ENCODE assay signal across 1 cellular context in genomic region chr12:22518067-22518719, GRCh38.
A peak's percentile ranks its signal among the peaks of the same experiment; 100 is the strongest.
TF ChIP-seq lines count a peak whose summit lies in the region.

No MANE protein-coding gene starts in this region.

TF ChIP-seq in HEK293, 187 proteins besides CTCF, POLR2A, EP300 and RAD21 (continued from another document and continues in another):
- TF ChIP-seq, protein P1, sequence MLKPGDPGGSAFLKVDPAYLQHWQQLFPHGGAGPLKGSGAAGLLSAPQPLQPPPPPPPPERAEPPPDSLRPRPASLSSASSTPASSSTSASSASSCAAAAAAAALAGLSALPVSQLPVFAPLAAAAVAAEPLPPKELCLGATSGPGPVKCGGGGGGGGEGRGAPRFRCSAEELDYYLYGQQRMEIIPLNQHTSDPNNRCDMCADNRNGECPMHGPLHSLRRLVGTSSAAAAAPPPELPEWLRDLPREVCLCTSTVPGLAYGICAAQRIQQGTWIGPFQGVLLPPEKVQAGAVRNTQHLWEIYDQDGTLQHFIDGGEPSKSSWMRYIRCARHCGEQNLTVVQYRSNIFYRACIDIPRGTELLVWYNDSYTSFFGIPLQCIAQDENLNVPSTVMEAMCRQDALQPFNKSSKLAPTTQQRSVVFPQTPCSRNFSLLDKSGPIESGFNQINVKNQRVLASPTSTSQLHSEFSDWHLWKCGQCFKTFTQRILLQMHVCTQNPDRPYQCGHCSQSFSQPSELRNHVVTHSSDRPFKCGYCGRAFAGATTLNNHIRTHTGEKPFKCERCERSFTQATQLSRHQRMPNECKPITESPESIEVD (tag by site-specific recombination; IDR thresholded peaks at IDR 0.05), result peak; percentile 90
- peak; percentile 57 for TF ChIP-seq IKZF3 (tag by site-specific recombination; IDR thresholded peaks at IDR 0.05)
- TF ChIP-seq ZNF701 (tag by site-specific recombination; IDR thresholded peaks at IDR 0.05), result no peak
- no peak for TF ChIP-seq ZNF677 (tag by site-specific recombination; IDR thresholded peaks at IDR 0.05)
- TF ChIP-seq ZNF747 (tag by site-specific recombination; IDR thresholded peaks at IDR 0.05), result no peak
- TF ChIP-seq ZNF362 (tag by site-specific recombination; IDR thresholded peaks at IDR 0.05), result peak; percentile 41; the same call in 1 of the 2 replicates
- no peak for TF ChIP-seq OSR2 (tag by site-specific recombination; IDR thresholded peaks at IDR 0.05)
- no peak for TF ChIP-seq AEBP2 (tag by site-specific recombination; IDR thresholded peaks at IDR 0.05; ENCODE audit: borderline replicate concordance)
- no peak; the same call in 1 of the 2 replicates for TF ChIP-seq ZNF623 (tag by site-specific recombination; IDR thresholded peaks at IDR 0.05)
- TF ChIP-seq, protein P2, sequence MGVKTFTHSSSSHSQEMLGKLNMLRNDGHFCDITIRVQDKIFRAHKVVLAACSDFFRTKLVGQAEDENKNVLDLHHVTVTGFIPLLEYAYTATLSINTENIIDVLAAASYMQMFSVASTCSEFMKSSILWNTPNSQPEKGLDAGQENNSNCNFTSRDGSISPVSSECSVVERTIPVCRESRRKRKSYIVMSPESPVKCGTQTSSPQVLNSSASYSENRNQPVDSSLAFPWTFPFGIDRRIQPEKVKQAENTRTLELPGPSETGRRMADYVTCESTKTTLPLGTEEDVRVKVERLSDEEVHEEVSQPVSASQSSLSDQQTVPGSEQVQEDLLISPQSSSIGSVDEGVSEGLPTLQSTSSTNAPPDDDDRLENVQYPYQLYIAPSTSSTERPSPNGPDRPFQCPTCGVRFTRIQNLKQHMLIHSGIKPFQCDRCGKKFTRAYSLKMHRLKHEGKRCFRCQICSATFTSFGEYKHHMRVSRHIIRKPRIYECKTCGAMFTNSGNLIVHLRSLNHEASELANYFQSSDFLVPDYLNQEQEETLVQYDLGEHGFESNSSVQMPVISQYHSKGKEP (tag by site-specific recombination; IDR thresholded peaks at IDR 0.05), result no peak
- no peak for TF ChIP-seq ZNF155 (tag by site-specific recombination; IDR thresholded peaks at IDR 0.05)
- no peak for TF ChIP-seq ZNF2 (tag by site-specific recombination; IDR thresholded peaks at IDR 0.05)
- TF ChIP-seq ZNF302 (tag by site-specific recombination; IDR thresholded peaks at IDR 0.05; ENCODE audit: low read depth), result no peak
- TF ChIP-seq FEZF1 (tag by site-specific recombination; IDR thresholded peaks at IDR 0.05), result peak; percentile 52; the same call in 1 of the 2 replicates
- TF ChIP-seq ZXDB (tag by site-specific recombination; IDR thresholded peaks at IDR 0.05), result peak; percentile 44; the same call in 1 of the 2 replicates
- no peak for TF ChIP-seq ZNF670 (tag by site-specific recombination; IDR thresholded peaks at IDR 0.05; ENCODE audit: low read depth)
- no peak for TF ChIP-seq ZNF394 (tag by site-specific recombination; IDR thresholded peaks at IDR 0.05; ENCODE audit: borderline replicate concordance)
- TF ChIP-seq, protein P3, sequence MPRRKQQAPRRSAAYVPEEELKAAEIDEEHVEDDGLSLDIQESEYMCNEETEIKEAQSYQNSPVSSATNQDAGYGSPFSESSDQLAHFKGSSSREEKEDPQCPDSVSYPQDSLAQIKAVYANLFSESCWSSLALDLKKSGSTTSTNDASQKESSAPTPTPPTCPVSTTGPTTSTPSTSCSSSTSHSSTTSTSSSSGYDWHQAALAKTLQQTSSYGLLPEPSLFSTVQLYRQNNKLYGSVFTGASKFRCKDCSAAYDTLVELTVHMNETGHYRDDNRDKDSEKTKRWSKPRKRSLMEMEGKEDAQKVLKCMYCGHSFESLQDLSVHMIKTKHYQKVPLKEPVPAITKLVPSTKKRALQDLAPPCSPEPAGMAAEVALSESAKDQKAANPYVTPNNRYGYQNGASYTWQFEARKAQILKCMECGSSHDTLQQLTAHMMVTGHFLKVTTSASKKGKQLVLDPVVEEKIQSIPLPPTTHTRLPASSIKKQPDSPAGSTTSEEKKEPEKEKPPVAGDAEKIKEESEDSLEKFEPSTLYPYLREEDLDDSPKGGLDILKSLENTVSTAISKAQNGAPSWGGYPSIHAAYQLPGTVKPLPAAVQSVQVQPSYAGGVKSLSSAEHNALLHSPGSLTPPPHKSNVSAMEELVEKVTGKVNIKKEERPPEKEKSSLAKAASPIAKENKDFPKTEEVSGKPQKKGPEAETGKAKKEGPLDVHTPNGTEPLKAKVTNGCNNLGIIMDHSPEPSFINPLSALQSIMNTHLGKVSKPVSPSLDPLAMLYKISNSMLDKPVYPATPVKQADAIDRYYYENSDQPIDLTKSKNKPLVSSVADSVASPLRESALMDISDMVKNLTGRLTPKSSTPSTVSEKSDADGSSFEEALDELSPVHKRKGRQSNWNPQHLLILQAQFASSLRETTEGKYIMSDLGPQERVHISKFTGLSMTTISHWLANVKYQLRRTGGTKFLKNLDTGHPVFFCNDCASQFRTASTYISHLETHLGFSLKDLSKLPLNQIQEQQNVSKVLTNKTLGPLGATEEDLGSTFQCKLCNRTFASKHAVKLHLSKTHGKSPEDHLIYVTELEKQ (tag by site-specific recombination; IDR thresholded peaks at IDR 0.05; ENCODE audit: borderline replicate concordance), result peak; percentile 40; the same call in 1 of the 2 replicates
- no peak for TF ChIP-seq ZNF610 (tag by site-specific recombination; IDR thresholded peaks at IDR 0.05; ENCODE audit: borderline replicate concordance)
- no peak for TF ChIP-seq ZNF558 (tag by site-specific recombination; IDR thresholded peaks at IDR 0.05)
- no peak for TF ChIP-seq ZNF571 (tag by site-specific recombination; IDR thresholded peaks at IDR 0.05)
- TF ChIP-seq, protein P4, sequence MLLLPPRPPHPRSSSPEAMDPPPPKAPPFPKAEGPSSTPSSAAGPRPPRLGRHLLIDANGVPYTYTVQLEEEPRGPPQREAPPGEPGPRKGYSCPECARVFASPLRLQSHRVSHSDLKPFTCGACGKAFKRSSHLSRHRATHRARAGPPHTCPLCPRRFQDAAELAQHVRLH (tag by site-specific recombination; IDR thresholded peaks at IDR 0.05), result no peak
- TF ChIP-seq ZNF350 (tag by site-specific recombination; IDR thresholded peaks at IDR 0.05), result no peak
- no peak for TF ChIP-seq ZNF24 (tag by site-specific recombination; IDR thresholded peaks at IDR 0.05)
- TF ChIP-seq ZNF114 (tag by site-specific recombination; IDR thresholded peaks at IDR 0.05), result no peak
- TF ChIP-seq ZNF157 (tag by site-specific recombination; IDR thresholded peaks at IDR 0.05), result no peak
- no peak for TF ChIP-seq PATZ1 (tag by site-specific recombination; IDR thresholded peaks at IDR 0.05)
- TF ChIP-seq, protein P5, sequence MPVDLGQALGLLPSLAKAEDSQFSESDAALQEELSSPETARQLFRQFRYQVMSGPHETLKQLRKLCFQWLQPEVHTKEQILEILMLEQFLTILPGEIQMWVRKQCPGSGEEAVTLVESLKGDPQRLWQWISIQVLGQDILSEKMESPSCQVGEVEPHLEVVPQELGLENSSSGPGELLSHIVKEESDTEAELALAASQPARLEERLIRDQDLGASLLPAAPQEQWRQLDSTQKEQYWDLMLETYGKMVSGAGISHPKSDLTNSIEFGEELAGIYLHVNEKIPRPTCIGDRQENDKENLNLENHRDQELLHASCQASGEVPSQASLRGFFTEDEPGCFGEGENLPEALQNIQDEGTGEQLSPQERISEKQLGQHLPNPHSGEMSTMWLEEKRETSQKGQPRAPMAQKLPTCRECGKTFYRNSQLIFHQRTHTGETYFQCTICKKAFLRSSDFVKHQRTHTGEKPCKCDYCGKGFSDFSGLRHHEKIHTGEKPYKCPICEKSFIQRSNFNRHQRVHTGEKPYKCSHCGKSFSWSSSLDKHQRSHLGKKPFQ (tag by site-specific recombination; IDR thresholded peaks at IDR 0.05), result no peak
- TF ChIP-seq GLIS1 (tag by site-specific recombination; IDR thresholded peaks at IDR 0.05), result no peak
- TF ChIP-seq, protein P6, sequence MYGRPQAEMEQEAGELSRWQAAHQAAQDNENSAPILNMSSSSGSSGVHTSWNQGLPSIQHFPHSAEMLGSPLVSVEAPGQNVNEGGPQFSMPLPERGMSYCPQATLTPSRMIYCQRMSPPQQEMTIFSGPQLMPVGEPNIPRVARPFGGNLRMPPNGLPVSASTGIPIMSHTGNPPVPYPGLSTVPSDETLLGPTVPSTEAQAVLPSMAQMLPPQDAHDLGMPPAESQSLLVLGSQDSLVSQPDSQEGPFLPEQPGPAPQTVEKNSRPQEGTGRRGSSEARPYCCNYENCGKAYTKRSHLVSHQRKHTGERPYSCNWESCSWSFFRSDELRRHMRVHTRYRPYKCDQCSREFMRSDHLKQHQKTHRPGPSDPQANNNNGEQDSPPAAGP (tag by site-specific recombination; IDR thresholded peaks at IDR 0.05), result no peak
- no peak for TF ChIP-seq ZNF501 (tag by site-specific recombination; IDR thresholded peaks at IDR 0.05)
- peak; percentile 44 for TF ChIP-seq ZNF629 (tag by site-specific recombination; IDR thresholded peaks at IDR 0.05)
- TF ChIP-seq, protein P7, sequence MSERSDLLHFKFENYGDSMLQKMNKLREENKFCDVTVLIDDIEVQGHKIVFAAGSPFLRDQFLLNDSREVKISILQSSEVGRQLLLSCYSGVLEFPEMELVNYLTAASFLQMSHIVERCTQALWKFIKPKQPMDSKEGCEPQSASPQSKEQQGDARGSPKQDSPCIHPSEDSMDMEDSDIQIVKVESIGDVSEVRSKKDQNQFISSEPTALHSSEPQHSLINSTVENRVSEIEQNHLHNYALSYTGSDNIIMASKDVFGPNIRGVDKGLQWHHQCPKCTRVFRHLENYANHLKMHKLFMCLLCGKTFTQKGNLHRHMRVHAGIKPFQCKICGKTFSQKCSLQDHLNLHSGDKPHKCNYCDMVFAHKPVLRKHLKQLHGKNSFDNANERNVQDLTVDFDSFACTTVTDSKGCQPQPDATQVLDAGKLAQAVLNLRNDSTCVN (tag by site-specific recombination; optimal IDR thresholded peaks at IDR 0.05), result no peak
- no peak for TF ChIP-seq HIC1 (tag by site-specific recombination; IDR thresholded peaks at IDR 0.05)
- TF ChIP-seq ZBTB6 (tag by site-specific recombination; IDR thresholded peaks at IDR 0.05), result no peak
- TF ChIP-seq ZNF837 (tag by site-specific recombination; IDR thresholded peaks at IDR 0.05), result no peak
- no peak for TF ChIP-seq ZNF514 (tag by site-specific recombination; IDR thresholded peaks at IDR 0.05)
- no peak for TF ChIP-seq ZNF211 (tag by site-specific recombination; IDR thresholded peaks at IDR 0.05; ENCODE audit: low read depth)
- no peak for TF ChIP-seq ZNF169 (tag by site-specific recombination; IDR thresholded peaks at IDR 0.05)
- no peak for TF ChIP-seq HOXA7 (CRISPR knock-in tag; IDR thresholded peaks at IDR 0.05; ENCODE audit: borderline replicate concordance)
- no peak for TF ChIP-seq ZNF292 (tag by site-specific recombination; IDR thresholded peaks at IDR 0.05; ENCODE audit: borderline replicate concordance, low read depth)
